15 cellular contexts compared by ENCODE assay signal in genomic region chr1:8476021-8476420, GRCh38.
DNase-seq lines count a peak whose midpoint lies in the region; ATAC-seq, FAIRE-seq and TF ChIP-seq lines count a peak whose summit lies in the region.
"Had no signal": no experiment of that assay in that cellular context is flagged by ENCODE, and none has a peak within 500 bp of the region (broad histone marks: within the 10 kb centered on the region; RNA-seq: fewer than 3 reads in every experiment).

No MANE protein-coding gene starts in this region.

- no peak overlapping the region for H3K4me3 ChIP-seq in right atrium auricular region
- no peak overlapping the region for H3K4me3 ChIP-seq in aorta (ENCODE audit: low read length in 2 of 2)
- H3K4me3 ChIP-seq: suprapubic skin had no signal

- H3K36me3 ChIP-seq in right atrium auricular region (no peaks in the 10 kb centered on the region), aorta (ENCODE audit: control insufficient read depth in 1 of 2, insufficient read depth in 2 of 2, low read length in 1 of 2) (no peaks in the 10 kb centered on the region)
- H3K36me3 ChIP-seq: suprapubic skin had no signal

- WGBS in aorta, 2 donors: 92% methylated on average over 4 of the region's 4 CpGs

- TF ChIP-seq POLR2A in H54 (IDR thresholded peaks at IDR 0.05; ENCODE audit: low read depth, low read length): no peak

- H3K9me3 Mint-ChIP-seq in activated naive CD8-positive, alpha-beta T cell treated with anti-CD3 and anti-CD28 coated beads for 36 hours: no peaks in the 10 kb centered on the region
- H3K9me3 Mint-ChIP-seq: activated naive CD4-positive, alpha-beta T cell treated with anti-CD3 and anti-CD28 coated beads for 36 hours had no signal

- no peak for TF ChIP-seq CTCF in right atrium auricular region (IDR thresholded peaks at IDR 0.05)

- H3K36me3 Mint-ChIP-seq in activated naive CD8-positive, alpha-beta T cell treated with anti-CD3 and anti-CD28 coated beads for 36 hours: peaks cover 4% of the 10 kb centered on the region

- no peak for DNase-seq in Right ventricle myocardium superior
- DNase-seq in right atrium auricular region (ENCODE audit: low spot score): no peak
- no peak for DNase-seq in activated naive CD8-positive, alpha-beta T cell treated with anti-CD3 and anti-CD28 coated beads for 36 hours
- peak; percentile 13 for DNase-seq in midbrain (lab: John Stamatoyannopoulos, UW)
- DNase-seq in aorta: no peak
- no peak for DNase-seq in H54 (ENCODE audit: insufficient read length, low spot score)
- no peak for DNase-seq in NCI-H748 (lab: John Stamatoyannopoulos, UW; ENCODE audit: unreplicated experiment)
- DNase-seq: activated naive CD4-positive, alpha-beta T cell treated with anti-CD3 and anti-CD28 coated beads for 36 hours; cerebellar nuclear complex; kidney glomerular epithelial cell; NCI-H1417; NCI-H510A had no signal

- intact Hi-C loops in Right ventricle myocardium superior (cut with DNase I): no loop called here
- intact Hi-C loops in aorta (cut with DNase I): no loop called here

- no peak overlapping the region for H3K4me3 Mint-ChIP-seq in activated naive CD8-positive, alpha-beta T cell treated with anti-CD3 and anti-CD28 coated beads for 36 hours
- H3K4me3 Mint-ChIP-seq: activated naive CD4-positive, alpha-beta T cell treated with anti-CD3 and anti-CD28 coated beads for 36 hours had no signal

- H3K27ac ChIP-seq in right atrium auricular region: no peak overlapping the region
- H3K27ac ChIP-seq in aorta (ENCODE audit: low read depth in 1 of 2, low read length in 2 of 2): peak overlapping the region; percentile 2 to 22
- H3K27ac ChIP-seq: RWPE1 had no signal

- H3K27me3 Mint-ChIP-seq in activated naive CD8-positive, alpha-beta T cell treated with anti-CD3 and anti-CD28 coated beads for 36 hours: no peaks in the 10 kb centered on the region

- H3K9me3 ChIP-seq in right atrium auricular region (no peaks in the 10 kb centered on the region), aorta (ENCODE audit: control insufficient read depth, low read length) (no peaks in the 10 kb centered on the region)
- H3K9me3 ChIP-seq: suprapubic skin had no signal

- FAIRE-seq in H54 (lab: Jason Lieb, UNC): no peak

- ATAC-seq in Right ventricle myocardium superior (ENCODE audit: poor library complexity) (peak; percentile 64), aorta (ENCODE audit: low FRiP score) (peak; percentile 36), GM18868 (IDR thresholded peaks at IDR 0.05; ENCODE audit: unreplicated experiment) (no peak)

- peaks cover 0 to 28% of the 10 kb centered on the region in 2 donors for H3K4me1 ChIP-seq in right atrium auricular region
- peaks cover 0 to 6% of the 10 kb centered on the region in 2 donors for H3K4me1 ChIP-seq in aorta (ENCODE audit: control insufficient read depth in 1 of 2, insufficient read depth in 2 of 2, low read length in 2 of 2)

- H3K27ac Mint-ChIP-seq in activated naive CD8-positive, alpha-beta T cell treated with anti-CD3 and anti-CD28 coated beads for 36 hours: peak overlapping the region; percentile 45
- H3K27ac Mint-ChIP-seq: activated naive CD4-positive, alpha-beta T cell treated with anti-CD3 and anti-CD28 coated beads for 36 hours had no signal

- H3K4me1 Mint-ChIP-seq in activated naive CD8-positive, alpha-beta T cell treated with anti-CD3 and anti-CD28 coated beads for 36 hours: peaks cover 59% of the 10 kb centered on the region

- H3K27me3 ChIP-seq in right atrium auricular region (no peaks in the 10 kb centered on the region), aorta (ENCODE audit: control insufficient read depth in 1 of 2, insufficient read depth in 2 of 2, low read length in 1 of 2) (no peaks in the 10 kb centered on the region)
- H3K27me3 ChIP-seq: suprapubic skin had no signal

Comparison
In these comparisons a context has a peak if more than half of its experiments do, and no peak if none do; other contexts are left out.
1. H3K27ac ChIP-seq: peak in aorta (2 of 2); none in right atrium auricular region (0 of 2).